8 cellular contexts compared by ENCODE assay signal in genomic region chr11:73982990-73983763, GRCh38. TPM values are rescaled to one million over a fixed set of nuclear protein-coding genes. Genes with fewer than 3 reads are reported as not detected.
DNase-seq lines count a peak whose midpoint lies in the region; ATAC-seq and TF ChIP-seq lines count a peak whose summit lies in the region.

No MANE protein-coding gene starts in this region.

- H3K27ac ChIP-seq in liver (ENCODE audit: low read depth in 1 of 2, low read length in 2 of 2) = peak overlapping the region; percentile 84 to 92

- peak overlapping the region in 1 of 2 donors; percentile 72 for H3K9ac ChIP-seq in liver (ENCODE audit: low read depth in 1 of 2, low read length in 2 of 2)

- no peak for TF ChIP-seq RAD21 in liver (IDR thresholded peaks at IDR 0.05)

- H3K9me3 ChIP-seq in liver (ENCODE audit: control insufficient read depth in 4 of 4, low read length in 3 of 4) = no peaks in the 10 kb centered on the region

- H3K36me3 ChIP-seq in liver (ENCODE audit: control insufficient read depth in 4 of 4, insufficient read depth in 3 of 4, low read depth in 1 of 4, low read length in 3 of 4) = no peaks in the 10 kb centered on the region

- peaks cover 3 to 8% (median 5%) of the 10 kb centered on the region in 4 donors for H3K4me1 ChIP-seq in liver (ENCODE audit: control insufficient read depth in 4 of 4, insufficient read depth in 4 of 4, low read length in 3 of 4)

- no peaks in the 10 kb centered on the region for H3K27me3 ChIP-seq in liver (ENCODE audit: control insufficient read depth in 4 of 4, insufficient read depth in 4 of 4, low read length in 3 of 4)

- TF ChIP-seq CTCF in liver (IDR thresholded peaks at IDR 0.05; ENCODE audit: low read depth, low read length, missing input control) = no peak

- 5% methylated on average over 59 of the region's 59 CpGs for WGBS in liver

- DNase-seq in C1 segment of cervical spinal cord (lab: John Stamatoyannopoulos, UW) = peak in 13 of 14 donors; percentile 55 to 96 (median 89)
- peak; percentile 97 for DNase-seq in NCI-H526 treated with DMSO at 0.1 percent for 48 hours (lab: John Stamatoyannopoulos, UW)
- DNase-seq in activated CD4-positive, alpha-beta T cell treated with anti-CD3 and anti-CD28 coated beads, Interleukin-2, amount 50 U/mL, for 1 hour = peak; percentile 91
- peak; percentile 96 for DNase-seq in dermis blood vessel endothelial cell
- DNase-seq in stimulated activated CD4-positive, alpha-beta T cell treated with anti-CD3 and anti-CD28 coated beads, Interleukin-2, amount 100 ng/mL, for 48 hours = peak; percentile 87 to 89

- ATAC-seq in GM19351 (IDR thresholded peaks at IDR 0.05; ENCODE audit: unreplicated experiment) (peak; percentile 72), HG03469 (IDR thresholded peaks at IDR 0.05; ENCODE audit: unreplicated experiment) (peak; percentile 33)

- peak overlapping the region; percentile 35 to 82 (median 80) for H3K4me3 ChIP-seq in liver (ENCODE audit: low read depth in 1 of 3, low read length in 3 of 3)

TF ChIP-seq in liver, 16 proteins besides CTCF, POLR2A, EP300 and RAD21:
- TF ChIP-seq NR2F2 (IDR thresholded peaks at IDR 0.05) (no peak), MAX (IDR thresholded peaks at IDR 0.05) (peak; percentile 31), EGR1 (IDR thresholded peaks at IDR 0.05; ENCODE audit: low read depth in 2 of 2) (no peak), REST (IDR thresholded peaks at IDR 0.05) (no peak), RXRA (IDR thresholded peaks at IDR 0.05) (peak in 1 of 2 donors; percentile 26), FOXA2 (IDR thresholded peaks at IDR 0.05) (no peak), FOXA1 (IDR thresholded peaks at IDR 0.05) (no peak), YY1 (IDR thresholded peaks at IDR 0.05) (peak; percentile 31), HNF4A (conservative IDR thresholded peaks at IDR 0.05) (no peak), ATF3 (IDR thresholded peaks at IDR 0.05) (no peak), GABPA (IDR thresholded peaks at IDR 0.05 in 1 of 2, conservative IDR thresholded peaks at IDR 0.05 in 1 of 2) (no peak), HNF4G (IDR thresholded peaks at IDR 0.05) (no peak), TAF1 (conservative IDR thresholded peaks at IDR 0.05) (no peak), JUND (IDR thresholded peaks at IDR 0.05) (no peak), ZBTB33 (IDR thresholded peaks at IDR 0.05) (no peak), SP1 (IDR thresholded peaks at IDR 0.05) (peak; percentile 63)

RNA-seq across cellular contexts. Expression of gene UCP2, which starts 0.5 kb away (rescaled TPM):
- 2.6 and 22.3 TPM in 2 replicates for total RNA-seq in dermis blood vessel endothelial cell
- total RNA-seq in liver = 100 to 1,000 TPM in 1 of 2 donors, 10 to 100 TPM in 1; 11.0 to 137 TPM
- 10 to 100 TPM; 10.4 to 16.1 TPM for polyA plus RNA-seq in liver

RNA-seq across cellular contexts. Expression of gene UCP3, which starts 25.7 kb away (rescaled TPM):
- total RNA-seq in dermis blood vessel endothelial cell = 0.28 and 0.34 TPM in 2 replicates
- 1 to 10 TPM in 1 of 2 donors, under 1 TPM in 1; 0.47 to 1.3 TPM for total RNA-seq in liver
- under 1 TPM; 0.07 to 0.21 TPM for polyA plus RNA-seq in liver

RNA-seq across cellular contexts. Expression of gene DNAJB13, which starts 32.4 kb away (rescaled TPM):
- total RNA-seq in dermis blood vessel endothelial cell (not detected in 2 replicates), liver (under 1 TPM in 1 of 2 donors, not detected in 1; 0.08 TPM)
- polyA plus RNA-seq in liver = not detected

Comparison
In these comparisons a context has a peak if more than half of its experiments do, and no peak if none do; other contexts are left out.
1. Peak in every context shown above with its lines: DNase-seq, ATAC-seq, H3K4me3 ChIP-seq and H3K27ac ChIP-seq.